ENCODE assay signal across 8 cellular contexts in genomic region chr10:92290076-92290836, GRCh38. TPM values are rescaled to one million over a fixed set of nuclear protein-coding genes. Genes with fewer than 3 reads are reported as not detected.
DNase-seq lines count a peak whose midpoint lies in the region; ATAC-seq, FAIRE-seq and TF ChIP-seq lines count a peak whose summit lies in the region.

No MANE protein-coding gene starts in this region.

- H3K36me3 Mint-ChIP-seq in CD14-positive monocyte: peaks cover 10 to 16% of the 10 kb centered on the region in 2 donors

- ATAC-seq in HG03521 (IDR thresholded peaks at IDR 0.05; ENCODE audit: unreplicated experiment): peak; percentile 5
- peak; percentile 31 for ATAC-seq in left ventricle myocardium superior

- peak; percentile 89 for FAIRE-seq in GM19239 (lab: Jason Lieb, UNC)

- H3K27me3 Mint-ChIP-seq in CD14-positive monocyte (ENCODE audit: low read depth in 3 of 3): peaks cover 2 to 5% (median 3%) of the 10 kb centered on the region in 3 donors

- intact Hi-C loops in CD14-positive monocyte (cut with micrococcal nuclease): loop anchor here (2.0 to 5.0 kb wide), 3 partner anchors 49 to 203 kb away; no protein-coding TSS in a partner anchor
- intact Hi-C loops in left ventricle myocardium superior (cut with micrococcal nuclease): loop anchor here (10.0 kb wide), 1 partner anchor 45 kb away; no protein-coding TSS in a partner anchor

- TF ChIP-seq CTCF in CD14-positive monocyte (IDR thresholded peaks at IDR 0.05): no peak

- no peaks in the 10 kb centered on the region for H3K9me3 Mint-ChIP-seq in CD14-positive monocyte

- H3K4me3 Mint-ChIP-seq in CD14-positive monocyte: peak overlapping the region; percentile 93 to 96

- peaks cover 27% of the 10 kb centered on the region for H3K4me1 Mint-ChIP-seq in CD14-positive monocyte

- DNase-seq in CD14-positive monocyte (ENCODE audit: low spot score) (no peak), GM19239 (ENCODE audit: insufficient read length, low spot score) (no peak), amygdala (lab: John Stamatoyannopoulos, UW) (peak in 38 of 56 donors; percentile 10 to 75 (median 46)), left ventricle myocardium superior (no peak), pons (ENCODE audit: low spot score) (peak; percentile 52), ecto neural progenitor cell (ENCODE audit: low spot score) (no peak)

- H3K27ac Mint-ChIP-seq in CD14-positive monocyte: peak overlapping the region; percentile 60 to 92 (median 85)

TF ChIP-seq in PFSK-1, 5 proteins besides CTCF, POLR2A, EP300 and RAD21:
- no peak for TF ChIP-seq POLR2AphosphoS5 (IDR thresholded peaks at IDR 0.05; ENCODE audit: low read depth, low read length)
- peak; percentile 61; the same call in 1 of the 2 replicates for TF ChIP-seq SIN3A (IDR thresholded peaks at IDR 0.05; ENCODE audit: borderline replicate concordance, insufficient read depth, low read length)
- no peak for TF ChIP-seq FOXP2 (optimal IDR thresholded peaks at IDR 0.05; ENCODE audit: borderline replicate concordance, extremely low read depth, extremely low read length, insufficient read depth)
- no peak for TF ChIP-seq TAF1 (IDR thresholded peaks at IDR 0.05; ENCODE audit: borderline replicate concordance, insufficient read depth, low read length)
- no peak for TF ChIP-seq REST (IDR thresholded peaks at IDR 0.05; ENCODE audit: insufficient read depth in 1 of 2, low read depth in 2 of 2, low read length in 2 of 2)

RNA-seq across cellular contexts. Expression of gene CPEB3, which starts 0.6 kb away (rescaled TPM):
- 1 to 10 TPM; 1.8 to 2.1 TPM for polyA plus RNA-seq in CD14-positive monocyte
- 0.26 TPM for polyA plus RNA-seq in PFSK-1 (2012; ENCODE audit: insufficient read length, low read depth)
- total RNA-seq in left ventricle myocardium superior: 18.0 TPM

RNA-seq across cellular contexts. Expression of gene MARCHF5, which starts 0.7 kb away (rescaled TPM):
- polyA plus RNA-seq in CD14-positive monocyte: 10 to 100 TPM; 29.6 to 30.6 TPM
- polyA plus RNA-seq in PFSK-1 (2012; ENCODE audit: insufficient read length, low read depth): 24.7 TPM
- 32.9 TPM for total RNA-seq in left ventricle myocardium superior

Comparison
In these comparisons a context has a peak if more than half of its experiments do, and no peak if none do; other contexts are left out.
1. DNase-seq: peak in amygdala (38 of 56) and pons (single experiment); none in CD14-positive monocyte (single experiment), GM19239 (single experiment), left ventricle myocardium superior (single experiment) and ecto neural progenitor cell (single experiment).